In genomic region chr1:155242805-155243358, GRCh38 we compare ENCODE assay signal across 8 cellular contexts. TPM values are rescaled to one million over a fixed set of nuclear protein-coding genes. Genes with fewer than 3 reads are reported as not detected.
DNase-seq lines count a peak whose midpoint lies in the region; ATAC-seq and TF ChIP-seq lines count a peak whose summit lies in the region.

No MANE protein-coding gene starts in this region.

- H3K27me3 ChIP-seq in PC-9 (ENCODE audit: insufficient read depth, low read depth) (no peaks in the 10 kb centered on the region), rectal smooth muscle tissue (ENCODE audit: control insufficient read depth, insufficient read depth, low read length) (no peaks in the 10 kb centered on the region)

- POLR2A ChIA-PET in PC-9 (lab: Charles Lee; ENCODE audit: unreplicated experiment), result no interaction called here

- H3K79me2 ChIP-seq in PC-9 (ENCODE audit: low read depth), result 0 out of 2 replicates have a peak, but pooled peaks cover 6% of the 10 kb centered on the region

- no peaks in the 10 kb centered on the region for H4K20me1 ChIP-seq in PC-9 (ENCODE audit: insufficient read depth)

- no peak for ATAC-seq in HG03460 (IDR thresholded peaks at IDR 0.05; ENCODE audit: unreplicated experiment)

- intact Hi-C loops in PC-9 (cut with micrococcal nuclease; ENCODE audit: unreplicated experiment), result no loop called here

- H3K4me3 ChIP-seq in PC-9 (peak overlapping the region; percentile 75; the same call in 1 of the 2 replicates), rectal smooth muscle tissue (ENCODE audit: low read length) (peak overlapping the region; percentile 73)

- BruUV-seq in PC-9 (replicated peaks; lab: Mats Ljungman, UMichigan), result no TSS peak

- CTCF ChIA-PET in PC-9 (lab: Charles Lee), result interaction anchor here (0.5 to 1.5 kb wide), 2 partner anchors 70 to 74 kb away, joined by 3 read pairs; partner anchors contain the start of gene KRTCAP2

- H3K4me2 ChIP-seq in PC-9, result peak overlapping the region; percentile 82

- H3K9me2 ChIP-seq in PC-9 (ENCODE audit: insufficient read depth), result no peaks in the 10 kb centered on the region

- H3F3A ChIP-seq in PC-9 (ENCODE audit: insufficient read depth, low read depth), result peaks cover 38% of the 10 kb centered on the region

- peak; percentile 36 for DNase-seq in EH (ENCODE audit: low read depth)
- peak in 1 of 2 experiments; percentile 50 for DNase-seq in PC-9
- DNase-seq in epithelial cell of prostate (ENCODE audit: low read depth, low spot score), result no peak
- DNase-seq in epidermal melanocyte (ENCODE audit: insufficient read length, low spot score), result no peak
- DNase-seq in stimulated activated CD4-positive, alpha-beta T cell treated with anti-CD3 and anti-CD28 coated beads, Interleukin-12 subunit alpha, Interleukin-12 subunit beta, amount 100 ng/mL, for 4 hours, result no peak
- DNase-seq in activated gamma-delta T cell (lab: John Stamatoyannopoulos, UW), result no peak

- H3K27ac ChIP-seq in PC-9, result no peak overlapping the region
- H3K27ac ChIP-seq in epithelial cell of prostate, result peak overlapping the region; percentile 72
- peak overlapping the region; percentile 78 for H3K27ac ChIP-seq in rectal smooth muscle tissue (ENCODE audit: low read depth, low read length)

- H3K36me3 ChIP-seq in PC-9 (ENCODE audit: low read depth) (no peaks in the 10 kb centered on the region), rectal smooth muscle tissue (ENCODE audit: control insufficient read depth, insufficient read depth, low read length) (peaks cover under 1% of the 10 kb centered on the region)

- no peaks in the 10 kb centered on the region for H3K9me3 ChIP-seq in PC-9 (ENCODE audit: insufficient read depth, low read depth)

- H2AFZ ChIP-seq in PC-9, result no peak overlapping the region

- H3K4me1 ChIP-seq in PC-9 (replicated peaks; ENCODE audit: insufficient read depth) (peaks cover 26% of the 10 kb centered on the region), rectal smooth muscle tissue (ENCODE audit: control insufficient read depth, insufficient read depth, low read length) (no peaks in the 10 kb centered on the region)

- no peak for TF ChIP-seq CTCF in PC-9 (conservative IDR thresholded peaks at IDR 0.05)

- no peak overlapping the region for H3K9ac ChIP-seq in rectal smooth muscle tissue (ENCODE audit: low read length)

RNA-seq across cellular contexts. Expression of gene ENTREP3, which starts 12.4 kb away (rescaled TPM):
- total RNA-seq in PC-9 (2021), result 56.9 and 60.8 TPM in 2 replicates

RNA-seq across cellular contexts. Expression of gene SCAMP3, which starts 19.3 kb away (rescaled TPM):
- 56.9 and 64.1 TPM in 2 replicates for total RNA-seq in PC-9 (2021)

RNA-seq across cellular contexts. Expression of gene CLK2, which starts 30.4 kb away (rescaled TPM):
- 39.1 and 43.9 TPM in 2 replicates for total RNA-seq in PC-9 (2021)

RNA-seq across cellular contexts. Expression of gene HCN3, which starts 34.4 kb away (rescaled TPM):
- 6.6 and 7.5 TPM in 2 replicates for total RNA-seq in PC-9 (2021)

RNA-seq across cellular contexts. Expression of gene MTX1, which starts 34.4 kb away (rescaled TPM):
- total RNA-seq in PC-9 (2021), result 56.1 and 68.9 TPM in 2 replicates
